21 cellular contexts compared by ENCODE assay signal in the genomic region with DNA sequence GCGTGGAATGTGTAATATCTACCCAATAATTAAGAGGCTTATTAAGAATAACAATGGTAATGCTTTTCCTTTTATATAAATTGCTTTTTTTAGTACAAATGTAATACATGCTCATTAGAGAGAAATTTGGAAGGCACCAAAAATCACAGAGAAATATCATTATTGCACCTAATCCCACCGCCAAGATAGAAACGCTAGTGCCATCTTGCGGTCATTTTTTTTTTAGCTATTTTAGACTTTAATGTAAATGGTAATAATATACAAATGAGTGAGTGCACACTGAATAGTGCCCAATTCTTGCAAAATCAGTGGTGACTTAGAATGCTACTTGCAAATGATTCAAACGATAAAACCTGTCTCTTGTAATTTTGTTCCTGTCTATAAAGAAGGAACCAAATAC.
A peak's percentile ranks its signal among the peaks of the same experiment; 100 is the strongest.
DNase-seq lines count a peak whose midpoint lies in the region; ATAC-seq and TF ChIP-seq lines count a peak whose summit lies in the region.
"Had no signal": no experiment of that assay in that cellular context is flagged by ENCODE, and none has a peak within 500 bp of the region (broad histone marks: within the 10 kb centered on the region; RNA-seq: fewer than 3 reads in every experiment).

No MANE protein-coding gene starts in this region.

- no peaks in the 10 kb centered on the region for H3K79me2 ChIP-seq in trophoblast cell (ENCODE audit: control insufficient read depth, insufficient read depth, low read length, poor library complexity)

- no peak overlapping the region for H4K12ac ChIP-seq in trophoblast cell (ENCODE audit: low read depth, low read length)

- no peak overlapping the region for H3K23ac ChIP-seq in trophoblast cell (ENCODE audit: low read length)

- no peak overlapping the region for H2BK5ac ChIP-seq in trophoblast cell (ENCODE audit: low read depth, low read length, poor library complexity)

- peaks cover 5% of the 10 kb centered on the region for H3K27me3 Mint-ChIP-seq in neural crest cell (ENCODE audit: low read depth)
- H3K27me3 Mint-ChIP-seq in activated T-cell treated with anti-CD3 and anti-CD28 coated beads, Interleukin-2, amount 50 U/mL, for 72 hours (ENCODE audit: low read depth): no peaks in the 10 kb centered on the region

- no peak overlapping the region for H3K4me2 ChIP-seq in trophoblast cell (ENCODE audit: low read length)

- DNase-seq in DMS53 (lab: John Stamatoyannopoulos, UW): peak; percentile 47
- no peak for DNase-seq in DMS53 treated with DMSO at 0.1 percent for 48 hours (lab: John Stamatoyannopoulos, UW; ENCODE audit: unreplicated experiment)
- DNase-seq in HT-29 (ENCODE audit: low spot score): peak; percentile 18
- no peak for DNase-seq in ascending aorta (ENCODE audit: low spot score in 2 of 2)
- DNase-seq in neural crest cell (ENCODE audit: low read depth, low spot score): no peak
- DNase-seq in trophoblast cell: no peak
- no peak for DNase-seq in activated T-cell treated with anti-CD3 and anti-CD28 coated beads, Interleukin-2, amount 50 U/mL, for 72 hours
- DNase-seq: 8988T; activated CD4-positive, alpha-beta T cell treated with anti-CD3 and anti-CD28 coated beads, Interleukin-2, amount 50 U/mL, for 48 hours; activated T-cell treated with anti-CD3 and anti-CD28 coated beads, Interleukin-2, amount 50 U/mL, for 48 hours; amniotic stem cell; esophagus squamous epithelium; KG1; NCI-H2029 treated with DMSO at 0.1 percent for 48 hours; NCI-H526; stimulated activated CD4-positive, alpha-beta T cell treated with anti-CD3 and anti-CD28 coated beads, Interleukin-1b, Interleukin-23, amount 100 ng/mL, for 48 hours; stimulated activated CD8-positive, alpha-beta memory T cell treated with anti-CD3 and anti-CD28 coated beads, Interleukin-4, amount 100 ng/mL, for 48 hours had no signal

- H3K27ac Mint-ChIP-seq in neural crest cell (ENCODE audit: unreplicated experiment): no peak overlapping the region
- H3K27ac Mint-ChIP-seq in activated T-cell treated with anti-CD3 and anti-CD28 coated beads, Interleukin-2, amount 50 U/mL, for 72 hours: no peak overlapping the region

- H3K18ac ChIP-seq in trophoblast cell (ENCODE audit: low read length): no peak overlapping the region

- H3K9ac ChIP-seq in trophoblast cell (ENCODE audit: low read length): no peak overlapping the region

- no peak overlapping the region for H2BK12ac ChIP-seq in trophoblast cell (ENCODE audit: low read length)

- no peak for ATAC-seq in activated T-cell treated with anti-CD3 and anti-CD28 coated beads, Interleukin-2, amount 50 U/mL, for 72 hours (replicated peaks in 1 of 2)
- ATAC-seq in esophagus mucosa: no peak
- ATAC-seq: left lobe of liver had no signal

- no peak overlapping the region for H3K4me3 Mint-ChIP-seq in neural crest cell
- no peak overlapping the region for H3K4me3 Mint-ChIP-seq in activated T-cell treated with anti-CD3 and anti-CD28 coated beads, Interleukin-2, amount 50 U/mL, for 72 hours

- no peaks in the 10 kb centered on the region for H3K4me1 Mint-ChIP-seq in neural crest cell
- no peaks in the 10 kb centered on the region for H3K4me1 Mint-ChIP-seq in activated T-cell treated with anti-CD3 and anti-CD28 coated beads, Interleukin-2, amount 50 U/mL, for 72 hours (ENCODE audit: low read depth)

- no peak overlapping the region for H2AK5ac ChIP-seq in trophoblast cell (ENCODE audit: low read length)

- H2BK120ac ChIP-seq in trophoblast cell (ENCODE audit: insufficient read depth, low read length, poor library complexity): no peak overlapping the region

- H3K27ac ChIP-seq in ascending aorta (no peak overlapping the region), trophoblast cell (ENCODE audit: low read depth, low read length) (no peak overlapping the region)
- H3K27ac ChIP-seq: coronary artery, esophagus squamous epithelium, tibial nerve had no signal

- TF ChIP-seq CTCF in ascending aorta (IDR thresholded peaks at IDR 0.05) (peak in 2 of 3 experiments; percentile 15 to 31), neural crest cell (conservative IDR thresholded peaks at IDR 0.05) (peak; percentile 57)

- H3K36me3 Mint-ChIP-seq in neural crest cell (ENCODE audit: low read depth): no peaks in the 10 kb centered on the region
- no peaks in the 10 kb centered on the region for H3K36me3 Mint-ChIP-seq in activated T-cell treated with anti-CD3 and anti-CD28 coated beads, Interleukin-2, amount 50 U/mL, for 72 hours (ENCODE audit: insufficient read depth in 2 of 2)

- intact Hi-C loops in ascending aorta (cut with DNase I): no loop called here

- H3K79me1 ChIP-seq in trophoblast cell (ENCODE audit: low read length): no peaks in the 10 kb centered on the region

- no peak overlapping the region for H2AFZ ChIP-seq in trophoblast cell (ENCODE audit: insufficient read depth, low read length, poor library complexity)

- H4K91ac ChIP-seq in trophoblast cell (ENCODE audit: low read depth, low read length): no peak overlapping the region

- no peaks in the 10 kb centered on the region for H3K9me3 Mint-ChIP-seq in neural crest cell
- no peaks in the 10 kb centered on the region for H3K9me3 Mint-ChIP-seq in activated T-cell treated with anti-CD3 and anti-CD28 coated beads, Interleukin-2, amount 50 U/mL, for 72 hours

- no peaks in the 10 kb centered on the region for H3K36me3 ChIP-seq in ascending aorta
- no peaks in the 10 kb centered on the region for H3K36me3 ChIP-seq in trophoblast cell (ENCODE audit: control insufficient read depth in 1 of 2, insufficient read depth in 2 of 2, low read length in 2 of 2)
- H3K36me3 ChIP-seq: esophagus squamous epithelium, tibial nerve had no signal

- H3K9me3 ChIP-seq in ascending aorta (no peaks in the 10 kb centered on the region), trophoblast cell (ENCODE audit: insufficient read depth, low read depth, low read length) (no peaks in the 10 kb centered on the region)
- H3K9me3 ChIP-seq: esophagus squamous epithelium, tibial nerve had no signal

- H3K4me3 ChIP-seq in ascending aorta (no peak overlapping the region), trophoblast cell (ENCODE audit: low read depth, low read length) (no peak overlapping the region)
- H3K4me3 ChIP-seq: coronary artery, esophagus squamous epithelium, tibial nerve had no signal

- no peak overlapping the region for H4K8ac ChIP-seq in trophoblast cell (ENCODE audit: low read depth, low read length)

- H3K4me1 ChIP-seq in ascending aorta (no peaks in the 10 kb centered on the region), trophoblast cell (ENCODE audit: control insufficient read depth in 1 of 2, insufficient read depth in 2 of 2, low read length in 2 of 2) (no peaks in the 10 kb centered on the region)
- H3K4me1 ChIP-seq: esophagus squamous epithelium, tibial nerve had no signal

- no CpG with 5 or more reads among the region's 5 CpGs for WGBS in trophoblast cell (ENCODE audit: extremely low coverage, insufficient coverage, insufficient read length)

- no peak overlapping the region for H3K4ac ChIP-seq in trophoblast cell (ENCODE audit: low read depth, low read length)

- no peak overlapping the region for H3K14ac ChIP-seq in trophoblast cell (ENCODE audit: low read length)

- H3K27me3 ChIP-seq in ascending aorta (no peaks in the 10 kb centered on the region), trophoblast cell (ENCODE audit: insufficient read depth, low read length) (no peaks in the 10 kb centered on the region)
- H3K27me3 ChIP-seq: esophagus squamous epithelium, tibial nerve had no signal

Comparison
In these comparisons a context has a peak if more than half of its experiments do, and no peak if none do; other contexts are left out.
1. DNase-seq: peak in DMS53 (single experiment) and HT-29 (single experiment); none in DMS53 treated with DMSO at 0.1 percent for 48 hours (single experiment), ascending aorta (0 of 2), neural crest cell (single experiment), trophoblast cell (0 of 2) and activated T-cell treated with anti-CD3 and anti-CD28 coated beads, Interleukin-2, amount 50 U/mL, for 72 hours (0 of 2).